1 cellular context compared by ENCODE assay signal in genomic region chr10:69018613-69019012, GRCh38.
TF ChIP-seq lines count a peak whose summit lies in the region.

No MANE protein-coding gene starts in this region.

TF ChIP-seq in K562, 482 proteins besides CTCF, POLR2A, EP300 and RAD21 (continued from another document and continues in another):
- TF ChIP-seq USF2 (CRISPR knock-in tag; IDR thresholded peaks at IDR 0.05) (no peak), FOXA1 (IDR thresholded peaks at IDR 0.05; ENCODE audit: borderline replicate concordance) (no peak), DMBX1 (CRISPR knock-in tag; IDR thresholded peaks at IDR 0.05; ENCODE audit: borderline replicate concordance) (0 out of 2 replicates have a peak, but pooled peaks have one; percentile 30), MCM3 (IDR thresholded peaks at IDR 0.05) (no peak), CXXC5 (CRISPR knock-in tag; IDR thresholded peaks at IDR 0.05) (no peak), ZMIZ1 (IDR thresholded peaks at IDR 0.05; ENCODE audit: low read depth in 2 of 2, low read length in 2 of 2) (0 out of 4 replicates have a peak, but pooled peaks of 1 of the 2 experiments have one; percentile 46), NCOA1 (IDR thresholded peaks at IDR 0.05; ENCODE audit: low read depth) (peak; percentile 52; the same call in 1 of the 2 replicates), RCOR1 (IDR thresholded peaks at IDR 0.05; ENCODE audit: borderline replicate concordance in 1 of 2, low read depth in 2 of 2, low read length in 2 of 2) (peak in 1 of 2 experiments; percentile 60; a peak in 1 of 4 replicates), ZNF134 (CRISPR knock-in tag; conservative IDR thresholded peaks at IDR 0.05) (no peak), ZC3H11A (IDR thresholded peaks at IDR 0.05; ENCODE audit: low read depth, low read length) (no peak), PRMT5 (CRISPR knock-in tag; IDR thresholded peaks at IDR 0.05) (no peak), CCAR2 (IDR thresholded peaks at IDR 0.05; ENCODE audit: low read depth, low read length) (no peak), RBM15 (IDR thresholded peaks at IDR 0.05; ENCODE audit: insufficient read depth, low read length) (no peak), RHOXF2B (CRISPR knock-in tag; conservative IDR thresholded peaks at IDR 0.05) (no peak), ARNT (IDR thresholded peaks at IDR 0.05) (0 out of 4 replicates have a peak, but pooled peaks of 1 of the 2 experiments have one; percentile 59), ERF (CRISPR knock-in tag; IDR thresholded peaks at IDR 0.05) (no peak), ZSCAN32 (CRISPR knock-in tag; IDR thresholded peaks at IDR 0.05) (no peak), BRF2 (IDR thresholded peaks at IDR 0.05; ENCODE audit: borderline replicate concordance, insufficient read depth, insufficient read length) (no peak), RBM25 (IDR thresholded peaks at IDR 0.05; ENCODE audit: low read depth, low read length, severe bottlenecking) (no peak), MBD2 (IDR thresholded peaks at IDR 0.05; ENCODE audit: borderline replicate concordance, low read depth) (no peak), ZFP30 (CRISPR knock-in tag; IDR thresholded peaks at IDR 0.05; ENCODE audit: borderline replicate concordance) (no peak), ZNF436 (CRISPR knock-in tag; IDR thresholded peaks at IDR 0.05) (no peak), ZNF146 (CRISPR knock-in tag; IDR thresholded peaks at IDR 0.05; ENCODE audit: unreplicated experiment) (no peak), TCF15 (CRISPR knock-in tag; IDR thresholded peaks at IDR 0.05) (no peak), MYNN (IDR thresholded peaks at IDR 0.05) (no peak), MYNN (CRISPR knock-in tag; IDR thresholded peaks at IDR 0.05) (no peak), DPF2 (IDR thresholded peaks at IDR 0.05) (peak; percentile 87), MBD1 (CRISPR knock-in tag; IDR thresholded peaks at IDR 0.05) (no peak), SMARCC2 (IDR thresholded peaks at IDR 0.05; ENCODE audit: low read depth) (peak; percentile 32; the same call in 1 of the 2 replicates), FOSL1 (tag; conservative IDR thresholded peaks at IDR 0.05) (no peak; the same call in 1 of the 2 replicates), PHF8 (IDR thresholded peaks at IDR 0.05; ENCODE audit: borderline replicate concordance, low read length) (no peak), PHB (CRISPR knock-in tag; IDR thresholded peaks at IDR 0.05) (no peak), ZNF445 (CRISPR knock-in tag; IDR thresholded peaks at IDR 0.05; ENCODE audit: low read depth) (no peak), SPI1 (IDR thresholded peaks at IDR 0.05; ENCODE audit: borderline replicate concordance, low read depth, low read length) (no peak), THAP12 (CRISPR knock-in tag; IDR thresholded peaks at IDR 0.05) (no peak), SP1 (CRISPR knock-in tag; IDR thresholded peaks at IDR 0.05) (no peak), FOXP4 (CRISPR knock-in tag; IDR thresholded peaks at IDR 0.05; ENCODE audit: borderline replicate concordance) (no peak), HMBOX1 (IDR thresholded peaks at IDR 0.05) (no peak), TCF7L2 (IDR thresholded peaks at IDR 0.05; ENCODE audit: low read depth, low read length) (no peak), TOE1 (IDR thresholded peaks at IDR 0.05; ENCODE audit: borderline replicate concordance) (no peak; the same call in 1 of the 2 replicates), TOE1 (CRISPR knock-in tag; IDR thresholded peaks at IDR 0.05; ENCODE audit: borderline replicate concordance, low read depth) (no peak), ID3 (CRISPR knock-in tag; IDR thresholded peaks at IDR 0.05) (no peak), ID3 (tag; IDR thresholded peaks at IDR 0.05) (no peak), JUN (IDR thresholded peaks at IDR 0.05; ENCODE audit: borderline replicate concordance, low read depth, low read length) (no peak), JUN (CRISPR knock-in tag; IDR thresholded peaks at IDR 0.05; ENCODE audit: borderline replicate concordance) (no peak), KLF16 (IDR thresholded peaks at IDR 0.05) (no peak), SMC3 (conservative IDR thresholded peaks at IDR 0.05; ENCODE audit: insufficient read depth, low read depth, low read length) (no peak), BCLAF1 (IDR thresholded peaks at IDR 0.05; ENCODE audit: borderline replicate concordance in 1 of 2, control insufficient read depth in 1 of 2, low read depth in 2 of 2, low read length in 1 of 2) (no peak), HOMEZ (CRISPR knock-in tag; IDR thresholded peaks at IDR 0.05) (no peak)
